8 cellular contexts compared by ENCODE assay signal in the genomic region with DNA sequence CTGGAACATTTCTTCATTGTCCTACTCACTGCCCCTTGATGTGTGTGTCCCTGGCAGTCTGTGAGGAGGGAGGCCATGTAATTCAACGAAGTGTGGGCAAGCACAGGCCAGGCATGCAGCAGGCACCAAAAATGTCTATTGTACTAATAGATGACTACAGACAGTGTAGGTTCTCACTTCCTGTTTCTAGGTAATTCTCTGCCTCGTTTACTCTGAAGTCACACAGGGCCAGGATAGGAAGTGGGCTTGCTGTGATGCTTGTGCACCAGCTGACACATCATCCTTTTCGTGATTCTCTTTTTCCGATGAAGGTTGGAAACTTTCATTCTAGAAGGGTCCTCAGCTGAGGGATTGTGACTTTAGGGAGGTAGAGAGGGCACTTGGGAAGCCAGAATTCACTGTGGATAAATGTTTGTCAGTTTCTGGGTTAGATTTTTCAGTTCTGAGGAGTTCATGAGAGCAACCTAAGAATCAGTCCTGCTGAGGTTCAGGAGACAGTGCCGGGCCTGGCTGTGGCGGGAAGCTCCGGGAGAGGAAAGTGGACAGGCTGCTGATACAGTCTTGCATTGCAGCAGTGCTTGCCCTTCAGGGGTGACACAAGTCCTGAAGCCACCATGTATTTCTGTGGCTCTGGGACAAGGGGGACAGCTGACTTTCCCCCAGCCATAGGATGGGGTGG. TPM values are rescaled to one million over a fixed set of nuclear protein-coding genes. Genes with fewer than 3 reads are reported as not detected.
DNase-seq lines count a peak whose midpoint lies in the region; ATAC-seq, FAIRE-seq and TF ChIP-seq lines count a peak whose summit lies in the region.

No MANE protein-coding gene starts in this region.

- peaks cover 0 to 9% (median 0%) of the 10 kb centered on the region in 9 donors for H3K27me3 ChIP-seq in heart left ventricle
- no peaks in the 10 kb centered on the region for H3K27me3 ChIP-seq in sigmoid colon

- no peak for TF ChIP-seq CTCF in NB4 (IDR thresholded peaks at IDR 0.05; ENCODE audit: low read depth, low read length)
- no peak for TF ChIP-seq CTCF in heart left ventricle (IDR thresholded peaks at IDR 0.05)
- TF ChIP-seq CTCF in sigmoid colon (IDR thresholded peaks at IDR 0.05): no peak

- WGBS in heart left ventricle, 4 donors: 68 to 86% (median 81%) methylated on average over 7 of the region's 7 CpGs
- WGBS in sigmoid colon, 2 donors: 63 to 75% methylated on average over 7 of the region's 7 CpGs

- H3K4me3 ChIP-seq in NB4 (ENCODE audit: low read depth, low read length): no peak overlapping the region
- H3K4me3 ChIP-seq in heart left ventricle: no peak overlapping the region
- H3K4me3 ChIP-seq in sigmoid colon: no peak overlapping the region

- TF ChIP-seq POLR2A in GM12892 (IDR thresholded peaks at IDR 0.05; ENCODE audit: low read depth, low read length) (peak; percentile 55; the same call in 1 of the 2 replicates), NB4 (IDR thresholded peaks at IDR 0.05; ENCODE audit: extremely low read depth, insufficient read length) (no peak), heart left ventricle (IDR thresholded peaks at IDR 0.05) (no peak), sigmoid colon (IDR thresholded peaks at IDR 0.05) (no peak)

- H3K27ac ChIP-seq in heart left ventricle (peak overlapping the region in 1 of 12 donors; percentile 65), sigmoid colon (no peak overlapping the region), caudate nucleus (ENCODE audit: low read depth, low read length) (no peak overlapping the region)

- H3K9me3 ChIP-seq in heart left ventricle (no peaks in the 10 kb centered on the region), sigmoid colon (no peaks in the 10 kb centered on the region)

- peak; percentile 79 for FAIRE-seq in GM12892 (lab: Jason Lieb, UNC)

- no peak for TF ChIP-seq EP300 in sigmoid colon (IDR thresholded peaks at IDR 0.05)

- DNase-seq in GM12892 (ENCODE audit: insufficient read length): peak; percentile 70
- DNase-seq in NB4 (ENCODE audit: low read depth): peak; percentile 55
- DNase-seq in activated effector memory CD4-positive, alpha-beta T cell treated with Interleukin-2 at 50 U/mL for 16 hours: peak; percentile 32
- peak; percentile 30 for DNase-seq in stimulated activated CD8-positive, alpha-beta memory T cell treated with anti-CD3 and anti-CD28 coated beads, Interleukin-15, amount 100 ng/mL, for 1 hour (ENCODE audit: low read depth)
- DNase-seq in heart left ventricle: no peak
- DNase-seq in sigmoid colon: no peak
- no peak for DNase-seq in caudate nucleus (lab: John Stamatoyannopoulos, UW)

- H3K36me3 ChIP-seq in heart left ventricle (no peaks in the 10 kb centered on the region), sigmoid colon (no peaks in the 10 kb centered on the region)

- intact Hi-C loops in heart left ventricle (cut with DNase I) (loop anchor here in 1 of 10 donors (5.0 kb wide), 1 partner anchor 104 kb away; no protein-coding TSS in a partner anchor), sigmoid colon (cut with DNase I) (no loop called here)

- H3K4me1 ChIP-seq in heart left ventricle: peaks cover 4 to 48% (median 25%) of the 10 kb centered on the region in 12 donors
- H3K4me1 ChIP-seq in sigmoid colon: peaks cover 0 to 15% (median 12%) of the 10 kb centered on the region in 4 donors

- ATAC-seq in GM21786 (IDR thresholded peaks at IDR 0.05; ENCODE audit: unreplicated experiment) (peak; percentile 94), heart left ventricle (no peak)

RNA-seq across cellular contexts. Expression of a gene that starts 4.3 kb away (rescaled TPM):
- 10.9 TPM for polyA plus RNA-seq in GM12892 (2012; ENCODE audit: missing spikeins)
- total RNA-seq in heart left ventricle (10 to 100 TPM in 8 of 9 donors, 1 to 10 TPM in 1; 9.0 to 64.8 (median 14.5) TPM), sigmoid colon (100 to 1,000 TPM in 1 of 4 donors, 10 to 100 TPM in 3; 21.8 to 118 (median 47.5) TPM)
- polyA plus RNA-seq in heart left ventricle (1 to 10 TPM; 9.1 to 9.9 TPM), sigmoid colon (10 to 100 TPM in 1 of 3 donors, 1 to 10 TPM in 2; 3.0 to 15.0 (median 3.7) TPM)

Comparison
In these comparisons a context has a peak if more than half of its experiments do, and no peak if none do; other contexts are left out.
1. DNase-seq: peak in GM12892 (single experiment), NB4 (single experiment), activated effector memory CD4-positive, alpha-beta T cell treated with Interleukin-2 at 50 U/mL for 16 hours (single experiment) and stimulated activated CD8-positive, alpha-beta memory T cell treated with anti-CD3 and anti-CD28 coated beads, Interleukin-15, amount 100 ng/mL, for 1 hour (single experiment); none in heart left ventricle (0 of 5), sigmoid colon (single experiment) and caudate nucleus (0 of 61).